8 cellular contexts compared by ENCODE assay signal in the genomic region with DNA sequence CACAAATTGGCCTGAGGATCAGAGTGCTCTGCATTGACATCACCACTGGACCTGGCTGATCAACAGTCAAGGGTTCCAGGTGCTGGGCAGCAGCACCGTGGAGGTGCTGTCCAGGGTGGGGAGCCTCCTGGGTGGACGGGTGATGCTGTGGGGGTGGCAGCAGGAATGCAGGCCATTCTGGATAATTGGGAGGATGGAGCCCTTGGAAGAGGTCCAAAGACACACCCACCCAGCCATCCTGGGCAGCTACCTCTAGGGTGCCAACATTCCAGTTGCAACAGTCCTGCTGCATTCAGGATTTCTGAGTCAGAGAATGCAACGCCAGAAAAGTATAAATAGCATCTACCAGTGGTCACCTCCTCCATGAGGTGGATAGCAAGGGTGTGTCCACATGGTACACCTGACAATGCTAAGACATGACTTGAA. TPM values are rescaled to one million over a fixed set of nuclear protein-coding genes. Genes with fewer than 3 reads are reported as not detected.
DNase-seq lines count a peak whose midpoint lies in the region; ATAC-seq and TF ChIP-seq lines count a peak whose summit lies in the region.

No MANE protein-coding gene starts in this region.

- peaks cover 15% of the 10 kb centered on the region for H3K9me1 ChIP-seq in IMR-90 (ENCODE audit: insufficient read depth, low read length)

- H3K79me1 ChIP-seq in IMR-90 (ENCODE audit: low read depth in 1 of 2, low read length in 2 of 2), result no peaks in the 10 kb centered on the region

- no peak overlapping the region for H3K27ac ChIP-seq in IMR-90 (ENCODE audit: insufficient read depth, low read length)
- H3K27ac ChIP-seq in breast epithelium, result peak overlapping the region; percentile 25 to 75
- H3K27ac ChIP-seq in naive thymus-derived CD4-positive, alpha-beta T cell (ENCODE audit: low read depth, low read length), result peak overlapping the region; percentile 87

- peaks cover 0 to 5% (median 2%) of the 10 kb centered on the region in 3 donors for H3K27me3 Mint-ChIP-seq in CD14-positive monocyte (ENCODE audit: low read depth in 3 of 3)
- H3K27me3 Mint-ChIP-seq in naive thymus-derived CD4-positive, alpha-beta T cell, result no peaks in the 10 kb centered on the region

- H4K91ac ChIP-seq in IMR-90 (ENCODE audit: insufficient read depth, low read depth, low read length), result no peak overlapping the region

- H4K5ac ChIP-seq in IMR-90 (ENCODE audit: low read depth, low read length), result no peak overlapping the region

- peaks cover 21% of the 10 kb centered on the region; the same call in 1 of the 2 replicates for H3K36me3 ChIP-seq in IMR-90 (ENCODE audit: control insufficient read depth, insufficient read depth, low read length)
- no peaks in the 10 kb centered on the region for H3K36me3 ChIP-seq in breast epithelium
- H3K36me3 ChIP-seq in naive thymus-derived CD4-positive, alpha-beta T cell (ENCODE audit: control insufficient read depth in 2 of 3, insufficient read depth in 3 of 3, low read length in 3 of 3), result peaks cover 21 to 49% (median 23%) of the 10 kb centered on the region in 3 experiments

- no peak overlapping the region for H4K8ac ChIP-seq in IMR-90 (ENCODE audit: low read depth in 2 of 2, low read length in 2 of 2)

- BruUV-seq in IMR-90 (replicated peaks; lab: Mats Ljungman, UMichigan), result no TSS peak

- H3K23ac ChIP-seq in IMR-90 (ENCODE audit: low read depth, low read length), result no peak overlapping the region

- TF ChIP-seq CTCF in CD14-positive monocyte (IDR thresholded peaks at IDR 0.05), result no peak
- no peak for TF ChIP-seq CTCF in IMR-90 (conservative IDR thresholded peaks at IDR 0.05; ENCODE audit: low read depth, low read length)
- TF ChIP-seq CTCF in breast epithelium (IDR thresholded peaks at IDR 0.05), result no peak
- no peak for TF ChIP-seq CTCF in GM13976 (IDR thresholded peaks at IDR 0.05; ENCODE audit: borderline replicate concordance, control extremely low read depth, extremely low read depth, insufficient read depth, missing control alignments)

- H2BK120ac ChIP-seq in IMR-90 (ENCODE audit: low read depth, low read length), result no peak overlapping the region

- H3K9ac ChIP-seq in IMR-90 (ENCODE audit: low read depth, low read length), result no peak overlapping the region

- no peak overlapping the region for H3K4ac ChIP-seq in IMR-90 (ENCODE audit: low read depth, low read length)

- dilution Hi-C loops in IMR-90 (cut with HindIII; ENCODE audit: low sequenced_read_pairs, unreplicated experiment), result no loop called here

- peak overlapping the region; percentile 97 to 99 for H3K4me3 Mint-ChIP-seq in CD14-positive monocyte
- peak overlapping the region; percentile 80 to 100 (median 98) for H3K4me3 Mint-ChIP-seq in naive thymus-derived CD4-positive, alpha-beta T cell

- H3K27me3 ChIP-seq in IMR-90 (ENCODE audit: control insufficient read depth, insufficient read depth, low read length) (no peaks in the 10 kb centered on the region), breast epithelium (no peaks in the 10 kb centered on the region)
- no peaks in the 10 kb centered on the region for H3K27me3 ChIP-seq in naive thymus-derived CD4-positive, alpha-beta T cell (ENCODE audit: control insufficient read depth in 2 of 2, insufficient read depth in 2 of 2, low read length in 2 of 2)

- H3K4me1 Mint-ChIP-seq in CD14-positive monocyte, result peaks cover 99% of the 10 kb centered on the region
- peaks cover 34 to 67% (median 64%) of the 10 kb centered on the region in 7 donors for H3K4me1 Mint-ChIP-seq in naive thymus-derived CD4-positive, alpha-beta T cell

- H3K4me3 ChIP-seq in IMR-90 (ENCODE audit: insufficient read depth, low read depth, low read length), result no peak overlapping the region
- H3K4me3 ChIP-seq in breast epithelium, result peak overlapping the region; percentile 24 to 46 (median 33)
- peak overlapping the region; percentile 74 for H3K4me3 ChIP-seq in naive thymus-derived CD4-positive, alpha-beta T cell (ENCODE audit: low read length)

- CTCF ChIA-PET in IMR-90 (lab: Yijun Ruan, JAX), result no interaction called here
- CTCF ChIA-PET in naive thymus-derived CD4-positive, alpha-beta T cell (lab: Charles Lee), result interaction anchor here (0.7 to 16.1 kb wide), 12 partner anchors 8 to 31 kb away, joined by 3 to 128 read pairs (median 4); no protein-coding TSS in a partner anchor

- peak overlapping the region; percentile 98 to 99 (median 99) for H3K27ac Mint-ChIP-seq in CD14-positive monocyte
- peak overlapping the region; percentile 93 to 100 (median 96) for H3K27ac Mint-ChIP-seq in naive thymus-derived CD4-positive, alpha-beta T cell

- no peak overlapping the region for H2BK20ac ChIP-seq in IMR-90 (ENCODE audit: low read depth, low read length)

- DNase-seq in CD14-positive monocyte (ENCODE audit: low spot score), result no peak
- peak; percentile 24 for DNase-seq in IMR-90
- no peak for DNase-seq in breast epithelium (ENCODE audit: low spot score in 2 of 2)
- DNase-seq in naive thymus-derived CD4-positive, alpha-beta T cell, result no peak
- no peak for DNase-seq in GM13976 (ENCODE audit: low spot score)
- no peak for DNase-seq in NCI-H146 treated with DMSO at 0.1 percent for 48 hours (lab: John Stamatoyannopoulos, UW; ENCODE audit: unreplicated experiment)

- no peak overlapping the region for H3K18ac ChIP-seq in IMR-90 (ENCODE audit: low read depth, low read length)

- TF ChIP-seq RAD21 in IMR-90 (IDR thresholded peaks at IDR 0.05; ENCODE audit: low read length), result no peak

- H3K14ac ChIP-seq in IMR-90 (replicated peaks; ENCODE audit: low read depth, low read length), result 0 out of 2 replicates have a peak overlapping the region, but pooled peaks have one; percentile 25

- no peak overlapping the region for H2BK5ac ChIP-seq in IMR-90 (ENCODE audit: low read depth, low read length, poor library complexity, severe bottlenecking)

- in situ Hi-C loops in IMR-90 (cut with MboI; ENCODE audit: low sequenced_read_pairs), result no loop called here
- in situ Hi-C loops in GM13976 (cut with MboI; ENCODE audit: low sequenced_read_pairs, unreplicated experiment), result no loop called here

- no peaks in the 10 kb centered on the region for H4K20me1 ChIP-seq in IMR-90 (ENCODE audit: insufficient read depth, low read length)

- POLR2A ChIA-PET in IMR-90 (lab: Charles Lee; ENCODE audit: unreplicated experiment), result no interaction called here
- POLR2A ChIA-PET in naive thymus-derived CD4-positive, alpha-beta T cell (lab: Charles Lee), result interaction anchor here (0.7 to 23.2 kb wide), 12 partner anchors 8 to 1910 kb away, joined by 3 to 642 read pairs (median 7); a partner anchor contains a TSS

- H3K56ac ChIP-seq in IMR-90 (ENCODE audit: extremely low read depth, insufficient read depth, low read length), result no peak overlapping the region

- H3K36me3 Mint-ChIP-seq in CD14-positive monocyte, result peaks cover 32 to 42% of the 10 kb centered on the region in 2 donors
- peaks cover 34 to 68% (median 53%) of the 10 kb centered on the region in 5 donors for H3K36me3 Mint-ChIP-seq in naive thymus-derived CD4-positive, alpha-beta T cell

- no peak for ATAC-seq in IMR-90 (ENCODE audit: low read depth)
- ATAC-seq in naive thymus-derived CD4-positive, alpha-beta T cell, result no peak
- no peak for ATAC-seq in activated CD4-positive, CD25-positive, alpha-beta regulatory T cell treated with anti-CD3 and anti-CD28 coated beads, Interleukin-2, amount 50 U/mL, for 24 hours
- no peak for ATAC-seq in GM21723 (IDR thresholded peaks at IDR 0.05; ENCODE audit: unreplicated experiment)

- WGBS in IMR-90 (ENCODE audit: extremely low coverage in 2 of 2, insufficient read length in 1 of 2), 2 experiments, result no CpG with 5 or more reads among the region's 3 CpGs

- H2AFZ ChIP-seq in IMR-90 (replicated peaks; ENCODE audit: low read length, poor library complexity), result no peak overlapping the region

- no peaks in the 10 kb centered on the region for H3K9me3 ChIP-seq in IMR-90 (ENCODE audit: control insufficient read depth, insufficient read depth, low read length)
- no peaks in the 10 kb centered on the region for H3K9me3 ChIP-seq in breast epithelium
- H3K9me3 ChIP-seq in naive thymus-derived CD4-positive, alpha-beta T cell (ENCODE audit: control insufficient read depth in 2 of 3, low read length in 3 of 3), result no peaks in the 10 kb centered on the region

- H2BK15ac ChIP-seq in IMR-90 (ENCODE audit: low read depth, low read length), result no peak overlapping the region

- H2AK9ac ChIP-seq in IMR-90 (replicated peaks; ENCODE audit: low read depth, low read length, poor library complexity), result peak overlapping the region; percentile 47

- intact Hi-C loops in CD14-positive monocyte (cut with micrococcal nuclease), result loop anchor here in 1 of 2 donors (5.0 to 10.0 kb wide), 2 partner anchors 35 to 292 kb away; a partner anchor contains a TSS
- intact Hi-C loops in IMR-90 (cut with micrococcal nuclease), result no loop called here
- intact Hi-C loops in breast epithelium (cut with DNase I; ENCODE audit: low total_unique reads), result no loop called here
- intact Hi-C loops in naive thymus-derived CD4-positive, alpha-beta T cell (cut with micrococcal nuclease), result loop anchor here (2.0 to 10.0 kb wide), 6 partner anchors 14 to 1518 kb away; a partner anchor contains a TSS

- TF ChIP-seq POLR2A in IMR-90 (IDR thresholded peaks at IDR 0.05; ENCODE audit: low read depth, low read length) (no peak), breast epithelium (IDR thresholded peaks at IDR 0.05) (no peak)

- no peaks in the 10 kb centered on the region for H3K4me1 ChIP-seq in IMR-90 (ENCODE audit: control insufficient read depth, insufficient read depth, low read length)
- H3K4me1 ChIP-seq in breast epithelium, result no peaks in the 10 kb centered on the region
- peaks cover 47 to 59% of the 10 kb centered on the region in 2 donors for H3K4me1 ChIP-seq in naive thymus-derived CD4-positive, alpha-beta T cell (ENCODE audit: control insufficient read depth in 2 of 2, insufficient read depth in 2 of 2, low read length in 2 of 2)

- H3K4me2 ChIP-seq in IMR-90 (ENCODE audit: low read depth, low read length), result no peak overlapping the region

- no peaks in the 10 kb centered on the region for H3K9me3 Mint-ChIP-seq in CD14-positive monocyte
- H3K9me3 Mint-ChIP-seq in naive thymus-derived CD4-positive, alpha-beta T cell, result peaks cover 0 to 3% (median 0%) of the 10 kb centered on the region in 11 donors

- no peak overlapping the region for H2AK5ac ChIP-seq in IMR-90 (ENCODE audit: low read depth, low read length)

TF ChIP-seq in IMR-90, 13 proteins besides CTCF, POLR2A, EP300 and RAD21:
- TF ChIP-seq CHD1 (IDR thresholded peaks at IDR 0.05; ENCODE audit: low read depth, low read length), result no peak
- TF ChIP-seq CEBPB (IDR thresholded peaks at IDR 0.05; ENCODE audit: low read depth, low read length), result peak; percentile 47; the same call in 1 of the 2 replicates

RNA-seq across cellular contexts. Expression of a gene that starts 26.8 kb away (rescaled TPM):
- polyA plus RNA-seq in CD14-positive monocyte (1 to 10 TPM; 1.5 to 2.5 TPM), IMR-90 (2012; rRNA removed) (20.4 and 22.8 TPM in 2 replicates)
- total RNA-seq in IMR-90 (2012; rRNA removed) (4.4 and 5.0 TPM in 2 replicates), breast epithelium (1 to 10 TPM; 3.2 to 9.5 (median 6.7) TPM)
- 13.5 and 13.6 TPM in 2 replicates for polyA plus RNA-seq in IMR-90 (2012; cell fraction: cytosol; rRNA removed)
- polyA plus RNA-seq in IMR-90 (2012; cell fraction: nucleus; rRNA removed; ENCODE audit: low replicate concordance), result 68.7 and 105 TPM in 2 replicates
- 10 to 100 TPM in 3 of 5 experiments, 1 to 10 TPM in 2; 5.0 to 11.7 (median 10.1) TPM for total RNA-seq in naive thymus-derived CD4-positive, alpha-beta T cell
- polyA plus RNA-seq in naive thymus-derived CD4-positive, alpha-beta T cell, result 10 to 100 TPM in 1 of 2 donors, 1 to 10 TPM in 1; 5.2 to 13.5 TPM

Comparison
In these comparisons a context has a peak if more than half of its experiments do, and no peak if none do; other contexts are left out.
1. intact Hi-C loops: an anchor here in naive thymus-derived CD4-positive, alpha-beta T cell (2.0 to 10.0 kb wide); none called in IMR-90 and breast epithelium.